In genomic region chr1:47502746-47503370, GRCh38 we compare ENCODE assay signal across 26 cellular contexts.
A peak's percentile ranks its signal among the peaks of the same experiment; 100 is the strongest.
DNase-seq lines count a peak whose midpoint lies in the region; ATAC-seq and TF ChIP-seq lines count a peak whose summit lies in the region.
"Had no signal": no experiment of that assay in that cellular context is flagged by ENCODE, and none has a peak within 500 bp of the region (broad histone marks: within the 10 kb centered on the region; RNA-seq: fewer than 3 reads in every experiment).

No MANE protein-coding gene starts in this region.

- H3K27ac ChIP-seq in right cardiac atrium (ENCODE audit: low read length) (no peak overlapping the region), spleen (no peak overlapping the region)
- H3K27ac ChIP-seq: 22Rv1, BLaER1 had no signal

- no peak for TF ChIP-seq POLR2A in spleen (IDR thresholded peaks at IDR 0.05)

- no peak overlapping the region for H3K4me3 ChIP-seq in right cardiac atrium (ENCODE audit: low read length)
- no peak overlapping the region for H3K4me3 ChIP-seq in spleen
- H3K4me3 ChIP-seq: BLaER1, GM12878 had no signal

- H3K27me3 Mint-ChIP-seq in activated T-cell treated with anti-CD3 and anti-CD28 coated beads, Interleukin-2, amount 50 U/mL, for 4 hours (ENCODE audit: low read depth), result peaks cover 70% of the 10 kb centered on the region
- H3K27me3 Mint-ChIP-seq in HFFc6 (ENCODE audit: insufficient read depth), result peaks cover 28% of the 10 kb centered on the region

- no peak overlapping the region for H3K4me3 Mint-ChIP-seq in activated T-cell treated with anti-CD3 and anti-CD28 coated beads, Interleukin-2, amount 50 U/mL, for 4 hours
- H3K4me3 Mint-ChIP-seq in HFFc6, result no peak overlapping the region
- H3K4me3 Mint-ChIP-seq: CD4-positive, alpha-beta memory T cell; CD4-positive, CD25-positive, alpha-beta regulatory T cell; CD8-positive, alpha-beta memory T cell had no signal

- TF ChIP-seq CTCF in spleen (IDR thresholded peaks at IDR 0.05 in 8 of 11, conservative IDR thresholded peaks at IDR 0.05 in 3 of 11) (no peak), HFFc6 (IDR thresholded peaks at IDR 0.05) (no peak)

- intact Hi-C loops in cardiac septum (cut with DNase I) (no loop called here), right cardiac atrium (cut with DNase I) (no loop called here), spleen (cut with DNase I; ENCODE audit: low total_unique reads) (no loop called here)

- ATAC-seq in right cardiac atrium, result no peak
- ATAC-seq in activated T-cell treated with anti-CD3 and anti-CD28 coated beads, Interleukin-2, amount 50 U/mL, for 4 hours, result no peak
- ATAC-seq: GM12878 had no signal

- no peaks in the 10 kb centered on the region for H3K4me1 Mint-ChIP-seq in activated T-cell treated with anti-CD3 and anti-CD28 coated beads, Interleukin-2, amount 50 U/mL, for 4 hours (ENCODE audit: low read depth)
- no peaks in the 10 kb centered on the region for H3K4me1 Mint-ChIP-seq in HFFc6 (ENCODE audit: low read depth)
- H3K4me1 Mint-ChIP-seq: CD4-positive, alpha-beta memory T cell; CD8-positive, alpha-beta memory T cell had no signal

- 73% methylated on average over 12 of the region's 12 CpGs for WGBS in right cardiac atrium
- WGBS in spleen, 5 donors, result 74 to 86% (median 80%) methylated on average over 12 of the region's 12 CpGs

- H3K36me3 Mint-ChIP-seq in activated T-cell treated with anti-CD3 and anti-CD28 coated beads, Interleukin-2, amount 50 U/mL, for 4 hours (ENCODE audit: insufficient read depth), result no peaks in the 10 kb centered on the region
- no peaks in the 10 kb centered on the region for H3K36me3 Mint-ChIP-seq in HFFc6 (ENCODE audit: low read depth)
- H3K36me3 Mint-ChIP-seq: CD14-positive monocyte; CD4-positive, alpha-beta memory T cell; CD4-positive, CD25-positive, alpha-beta regulatory T cell; CD8-positive, alpha-beta memory T cell had no signal

- H3K4me1 ChIP-seq in right cardiac atrium (ENCODE audit: control insufficient read depth, insufficient read depth, low read length) (no peaks in the 10 kb centered on the region), spleen (peaks cover 0 to 5% (median 4%) of the 10 kb centered on the region in 6 donors)
- H3K4me1 ChIP-seq: BE2C had no signal

- DNase-seq in cardiac septum (ENCODE audit: low spot score), result peak; percentile 27
- DNase-seq in right cardiac atrium, result no peak
- peak; percentile 75 for DNase-seq in left kidney (ENCODE audit: low read depth, low spot score)
- peak; percentile 78 for DNase-seq in mesenteric fat pad (ENCODE audit: low spot score)
- peak; percentile 32 for DNase-seq in spleen
- no peak for DNase-seq in activated T-cell treated with anti-CD3 and anti-CD28 coated beads, Interleukin-2, amount 50 U/mL, for 4 hours
- DNase-seq in NCI-H2227 (lab: John Stamatoyannopoulos, UW; ENCODE audit: unreplicated experiment), result no peak
- DNase-seq in HFFc6, result no peak
- DNase-seq: ACHN; BE2C; C1 segment of cervical spinal cord; CD4-positive, alpha-beta memory T cell; CD4-positive, CD25-positive, alpha-beta regulatory T cell; CD8-positive, alpha-beta memory T cell; COR-L47; DMS 273 treated with DMSO at 0.1 percent for 48 hours; DMS153; DMS53; DMS79; DND-41; EL; GDM1 had no signal

- no peaks in the 10 kb centered on the region for H3K36me3 ChIP-seq in spleen
- H3K36me3 ChIP-seq: BE2C, BLaER1 had no signal

- H3K9me3 ChIP-seq in right cardiac atrium (ENCODE audit: control insufficient read depth, low read length), result no peaks in the 10 kb centered on the region
- no peaks in the 10 kb centered on the region for H3K9me3 ChIP-seq in spleen
- H3K9me3 ChIP-seq: BE2C, BLaER1 had no signal

- H3K9me3 Mint-ChIP-seq in activated T-cell treated with anti-CD3 and anti-CD28 coated beads, Interleukin-2, amount 50 U/mL, for 4 hours, result no peaks in the 10 kb centered on the region
- H3K9me3 Mint-ChIP-seq in HFFc6, result no peaks in the 10 kb centered on the region

- no peak overlapping the region for H3K27ac Mint-ChIP-seq in HFFc6
- H3K27ac Mint-ChIP-seq: CD14-positive monocyte; CD4-positive, CD25-positive, alpha-beta regulatory T cell had no signal

- H3K27me3 ChIP-seq in right cardiac atrium (ENCODE audit: control insufficient read depth, insufficient read depth), result peaks cover 4% of the 10 kb centered on the region
- peaks cover 0 to 70% (median 26%) of the 10 kb centered on the region in 7 donors for H3K27me3 ChIP-seq in spleen (replicated peaks in 1 of 7)

Comparison
In these comparisons a context has a peak if more than half of its experiments do, and no peak if none do; other contexts are left out.
1. DNase-seq: peak in cardiac septum (single experiment), left kidney (single experiment), mesenteric fat pad (single experiment) and spleen (single experiment); none in right cardiac atrium (0 of 3), activated T-cell treated with anti-CD3 and anti-CD28 coated beads, Interleukin-2, amount 50 U/mL, for 4 hours (single experiment), NCI-H2227 (single experiment) and HFFc6 (single experiment).